ENCODE assay signal across 10 cellular contexts in genomic region chr6:114007451-114007953, GRCh38. TPM values are rescaled to one million over a fixed set of nuclear protein-coding genes. Genes with fewer than 3 reads are reported as not detected.
DNase-seq lines count a peak whose midpoint lies in the region; ATAC-seq and TF ChIP-seq lines count a peak whose summit lies in the region.
"Had no signal": no experiment of that assay in that cellular context is flagged by ENCODE, and none has a peak within 500 bp of the region (broad histone marks: within the 10 kb centered on the region; RNA-seq: fewer than 3 reads in every experiment).

No MANE protein-coding gene starts in this region.

- TF ChIP-seq CTCF in type B pancreatic cell (conservative IDR thresholded peaks at IDR 0.05), result no peak

- 98% methylated on average over 2 of the region's 2 CpGs for WGBS in right cardiac atrium

- H3K27ac Mint-ChIP-seq in activated T-helper 2 cell treated with anti-CD3 and anti-CD28 coated beads, Interferon-gamma antibody, Interleukin-2, Interleukin-4, amounts not matched to agents 10 μg/mL and 5 μg/mL and 100 μg/mL, durations not matched to agents 14 hours and 24 hours and 36 hours, result no peak overlapping the region
- H3K27ac Mint-ChIP-seq in type B pancreatic cell, result peak overlapping the region; percentile 58
- H3K27ac Mint-ChIP-seq: B cell, naive B cell had no signal

- no peak overlapping the region for H3K27ac ChIP-seq in right cardiac atrium (ENCODE audit: low read length)

- H3K9me3 ChIP-seq in right cardiac atrium (ENCODE audit: control insufficient read depth, low read length), result no peaks in the 10 kb centered on the region

- no peaks in the 10 kb centered on the region for H3K36me3 Mint-ChIP-seq in activated T-helper 2 cell treated with anti-CD3 and anti-CD28 coated beads, Interferon-gamma antibody, Interleukin-2, Interleukin-4, amounts not matched to agents 10 μg/mL and 5 μg/mL and 100 μg/mL, durations not matched to agents 14 hours and 24 hours and 36 hours (ENCODE audit: low read depth)
- peaks cover 4% of the 10 kb centered on the region for H3K36me3 Mint-ChIP-seq in type B pancreatic cell
- H3K36me3 Mint-ChIP-seq: naive B cell had no signal

- TF ChIP-seq POLR2A in GM18505 (IDR thresholded peaks at IDR 0.05; ENCODE audit: borderline replicate concordance, extremely low read depth, insufficient read depth, insufficient read length), result no peak

- H3K4me3 ChIP-seq in right cardiac atrium (ENCODE audit: low read length), result no peak overlapping the region

- no peak overlapping the region for H3K4me3 Mint-ChIP-seq in activated T-helper 2 cell treated with anti-CD3 and anti-CD28 coated beads, Interferon-gamma antibody, Interleukin-2, Interleukin-4, amounts not matched to agents 10 μg/mL and 5 μg/mL and 100 μg/mL, durations not matched to agents 14 hours and 24 hours and 36 hours (ENCODE audit: low read depth)
- H3K4me3 Mint-ChIP-seq in type B pancreatic cell, result peak overlapping the region; percentile 27
- H3K4me3 Mint-ChIP-seq: B cell, naive B cell had no signal

- no peaks in the 10 kb centered on the region for H3K4me1 ChIP-seq in right cardiac atrium (ENCODE audit: control insufficient read depth, insufficient read depth, low read length)

- H3K27me3 Mint-ChIP-seq in activated T-helper 2 cell treated with anti-CD3 and anti-CD28 coated beads, Interferon-gamma antibody, Interleukin-2, Interleukin-4, amounts not matched to agents 10 μg/mL and 5 μg/mL and 100 μg/mL, durations not matched to agents 14 hours and 24 hours and 36 hours (ENCODE audit: low read depth), result peaks cover 27% of the 10 kb centered on the region
- H3K27me3 Mint-ChIP-seq in type B pancreatic cell, result no peaks in the 10 kb centered on the region

- H3K4me1 Mint-ChIP-seq in activated T-helper 2 cell treated with anti-CD3 and anti-CD28 coated beads, Interferon-gamma antibody, Interleukin-2, Interleukin-4, amounts not matched to agents 10 μg/mL and 5 μg/mL and 100 μg/mL, durations not matched to agents 14 hours and 24 hours and 36 hours (ENCODE audit: low read depth), result peaks cover 23% of the 10 kb centered on the region
- peaks cover 16% of the 10 kb centered on the region for H3K4me1 Mint-ChIP-seq in type B pancreatic cell (ENCODE audit: unreplicated experiment)
- H3K4me1 Mint-ChIP-seq: B cell, naive B cell had no signal

- no peaks in the 10 kb centered on the region for H3K27me3 ChIP-seq in right cardiac atrium (ENCODE audit: control insufficient read depth, insufficient read depth)

- intact Hi-C loops in activated T-helper 2 cell treated with anti-CD3 and anti-CD28 coated beads, Interferon-gamma antibody, Interleukin-2, Interleukin-4, amounts not matched to agents 10 μg/mL and 5 μg/mL and 100 μg/mL, durations not matched to agents 14 hours and 24 hours and 36 hours (cut with micrococcal nuclease), result no loop called here
- intact Hi-C loops in right cardiac atrium (cut with DNase I), result no loop called here

- H3K9me3 Mint-ChIP-seq in activated T-helper 2 cell treated with anti-CD3 and anti-CD28 coated beads, Interferon-gamma antibody, Interleukin-2, Interleukin-4, amounts not matched to agents 10 μg/mL and 5 μg/mL and 100 μg/mL, durations not matched to agents 14 hours and 24 hours and 36 hours, result peaks cover 3% of the 10 kb centered on the region
- H3K9me3 Mint-ChIP-seq in type B pancreatic cell, result peaks cover 4% of the 10 kb centered on the region

- peak; percentile 15 for DNase-seq in stimulated activated CD4-positive, alpha-beta T cell treated with anti-CD3 and anti-CD28 coated beads, Interleukin-15, amount 100 ng/mL, for 24 hours
- no peak for DNase-seq in stimulated activated CD4-positive, alpha-beta T cell treated with anti-CD3 and anti-CD28 coated beads, Interleukin-2, amount 100 ng/mL, for 48 hours
- DNase-seq in HT1080 (ENCODE audit: low read depth) (peak; percentile 42), type B pancreatic cell (ENCODE audit: extremely low spot score, unreplicated experiment) (no peak), HK-2 (ENCODE audit: unreplicated experiment) (no peak), right cardiac atrium (no peak)
- DNase-seq in activated T-helper 2 cell treated with anti-CD3 and anti-CD28 coated beads, Interferon-gamma antibody, Interleukin-2, Interleukin-4, amounts not matched to agents 10 μg/mL and 5 μg/mL and 100 μg/mL, durations not matched to agents 14 hours and 24 hours and 36 hours (ENCODE audit: low spot score), result peak; percentile 39
- DNase-seq: naive B cell had no signal

- ATAC-seq in right cardiac atrium, result no peak
- no peak for ATAC-seq in GM18505 (IDR thresholded peaks at IDR 0.05; ENCODE audit: unreplicated experiment)

RNA-seq across cellular contexts. Expression of gene HDAC2, which starts 36.6 kb away (rescaled TPM):
- total RNA-seq in HT1080 (2014; rRNA removed; shearing (Covaris generic)), result 78.9 and 121 TPM in 2 replicates
- 190 and 231 TPM in 2 replicates for polyA plus RNA-seq in HT1080 (2015; cell fraction: cytosol; rRNA removed)
- polyA plus RNA-seq in HT1080 (2015; cell fraction: nucleus; rRNA removed), result 274 and 326 TPM in 2 replicates
- total RNA-seq in activated T-helper 2 cell treated with anti-CD3 and anti-CD28 coated beads, Interferon-gamma antibody, Interleukin-2, Interleukin-4, amounts not matched to agents 10 μg/mL and 5 μg/mL and 100 μg/mL, durations not matched to agents 14 hours and 24 hours and 36 hours, result 115 and 125 TPM in 2 replicates
- total RNA-seq in type B pancreatic cell (ENCODE audit: low replicate concordance) (193 and 232 TPM in 2 replicates), right cardiac atrium (10 to 100 TPM; 46.4 to 51.6 (median 49.0) TPM)
- 44.4 TPM for polyA plus RNA-seq in right cardiac atrium

Comparison
In these comparisons a context has a peak if more than half of its experiments do, and no peak if none do; other contexts are left out.
1. DNase-seq: peak in stimulated activated CD4-positive, alpha-beta T cell treated with anti-CD3 and anti-CD28 coated beads, Interleukin-15, amount 100 ng/mL, for 24 hours (single experiment), HT1080 (single experiment) and activated T-helper 2 cell treated with anti-CD3 and anti-CD28 coated beads, Interferon-gamma antibody, Interleukin-2, Interleukin-4, amounts not matched to agents 10 μg/mL and 5 μg/mL and 100 μg/mL, durations not matched to agents 14 hours and 24 hours and 36 hours (single experiment); none in stimulated activated CD4-positive, alpha-beta T cell treated with anti-CD3 and anti-CD28 coated beads, Interleukin-2, amount 100 ng/mL, for 48 hours (0 of 2), type B pancreatic cell (single experiment), HK-2 (single experiment) and right cardiac atrium (0 of 3).